ENCODE assay signal across 1 cellular context in the genomic region with DNA sequence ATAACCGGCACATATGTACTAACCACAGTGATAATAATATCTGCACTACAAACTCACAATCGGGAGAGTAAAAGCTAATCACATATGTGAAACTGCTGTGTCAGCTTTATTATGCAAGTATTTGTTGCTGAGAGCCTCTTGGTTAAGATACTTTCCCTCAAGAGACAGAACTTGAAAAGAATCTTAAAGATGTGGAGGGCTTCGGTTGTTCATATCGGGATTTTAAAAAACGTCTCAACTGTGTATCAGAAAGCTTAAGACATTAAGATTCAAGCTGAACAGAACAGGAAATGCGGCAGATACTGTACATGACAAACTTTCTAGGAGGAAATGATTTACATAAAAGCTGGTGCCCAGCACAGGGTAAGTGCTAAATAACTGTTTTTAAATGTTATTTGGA.
TF ChIP-seq lines count a peak whose summit lies in the region.

No MANE protein-coding gene starts in this region.

TF ChIP-seq in GM12878, 131 proteins besides CTCF, POLR2A, EP300 and RAD21:
- TF ChIP-seq NFIC (IDR thresholded peaks at IDR 0.05; ENCODE audit: low read depth, low read length) (no peak), HDGF (IDR thresholded peaks at IDR 0.05) (no peak)
TF ChIP-seq in GM12878: peak in this region for 0.
